In genomic region chr9:123807241-123807640, GRCh38 we compare ENCODE assay signal across 21 cellular contexts.
DNase-seq lines count a peak whose midpoint lies in the region; ATAC-seq, FAIRE-seq and TF ChIP-seq lines count a peak whose summit lies in the region.
"Had no signal": no experiment of that assay in that cellular context is flagged by ENCODE, and none has a peak within 500 bp of the region (broad histone marks: within the 10 kb centered on the region; RNA-seq: fewer than 3 reads in every experiment).

No MANE protein-coding gene starts in this region.

- CTCF ChIA-PET in RWPE1 (lab: Yijun Ruan, JAX): no interaction called here

- POLR2A ChIA-PET in RWPE1 (lab: Yijun Ruan, JAX; ENCODE audit: low non-redundant PET): no interaction called here

- no peak overlapping the region for H3K4me3 ChIP-seq in fibroblast of mammary gland (ENCODE audit: control insufficient read depth, low read depth, low read length)
- H3K4me3 ChIP-seq: Peyer's patch had no signal

- DNase-seq in DMS 273 (lab: John Stamatoyannopoulos, UW; ENCODE audit: unreplicated experiment) (peak; percentile 28), DMS 273 treated with DMSO at 0.1 percent for 48 hours (lab: John Stamatoyannopoulos, UW) (no peak), RWPE1 (ENCODE audit: low spot score) (peak; percentile 36), fibroblast of mammary gland (ENCODE audit: low read depth) (peak; percentile 27), Right ventricle myocardium superior (no peak), frontal cortex (ENCODE audit: low spot score in 2 of 2) (no peak), NCI-H146 treated with DMSO at 0.1 percent for 48 hours (lab: John Stamatoyannopoulos, UW; ENCODE audit: unreplicated experiment) (no peak), caudate nucleus (lab: John Stamatoyannopoulos, UW) (no peak)
- DNase-seq: AML-193, DMS153, KBM-7, MV-4-11, NCI-H187, NCI-H2227 treated with DMSO at 0.1 percent for 48 hours, NCI-H526, Peyer's patch, SHP77 had no signal

- H3K27ac ChIP-seq in RWPE1 (no peak overlapping the region), caudate nucleus (ENCODE audit: low read depth, low read length) (no peak overlapping the region)
- H3K27ac ChIP-seq: 22Rv1, C4-2B, Peyer's patch had no signal

- intact Hi-C loops in Right ventricle myocardium superior (cut with DNase I): no loop called here

- TF ChIP-seq CTCF in RWPE1 (conservative IDR thresholded peaks at IDR 0.05; ENCODE audit: low read depth): no peak
- TF ChIP-seq CTCF in fibroblast of mammary gland (conservative IDR thresholded peaks at IDR 0.05; ENCODE audit: control insufficient read depth, insufficient read depth, low read depth, low read length): no peak

- FAIRE-seq in frontal cortex (lab: Jason Lieb, UNC): no peak
- FAIRE-seq: GM12891 had no signal

- no peak for ATAC-seq in Right ventricle myocardium superior (ENCODE audit: poor library complexity)
- ATAC-seq: SK-N-SH treated with all-trans-retinoic acid at 6 μM for 48 hours had no signal

Comparison
In these comparisons a context has a peak if more than half of its experiments do, and no peak if none do; other contexts are left out.
1. DNase-seq: peak in DMS 273 (single experiment), RWPE1 (single experiment) and fibroblast of mammary gland (single experiment); none in DMS 273 treated with DMSO at 0.1 percent for 48 hours (single experiment), Right ventricle myocardium superior (single experiment), frontal cortex (0 of 2), NCI-H146 treated with DMSO at 0.1 percent for 48 hours (single experiment) and caudate nucleus (0 of 61).